Comparison of ENCODE assay signal across 1 cellular context in genomic region chr4:49570248-49570647, GRCh38.
DNase-seq lines count a peak whose midpoint lies in the region; ATAC-seq lines count a peak whose summit lies in the region.
"Not testable (repeated sequence)": the region's sequence is repeated elsewhere in the genome, so short reads cannot be mapped to it uniquely, and the experiment has no call there.

No MANE protein-coding gene starts in this region.

- not testable (repeated sequence) for ATAC-seq in Right ventricle myocardium superior (ENCODE audit: poor library complexity)

- intact Hi-C loops in Right ventricle myocardium superior (cut with DNase I), result not testable (repeated sequence)

- peak; percentile 35 for DNase-seq in Right ventricle myocardium superior
